ENCODE assay signal across 16 cellular contexts in the genomic region with DNA sequence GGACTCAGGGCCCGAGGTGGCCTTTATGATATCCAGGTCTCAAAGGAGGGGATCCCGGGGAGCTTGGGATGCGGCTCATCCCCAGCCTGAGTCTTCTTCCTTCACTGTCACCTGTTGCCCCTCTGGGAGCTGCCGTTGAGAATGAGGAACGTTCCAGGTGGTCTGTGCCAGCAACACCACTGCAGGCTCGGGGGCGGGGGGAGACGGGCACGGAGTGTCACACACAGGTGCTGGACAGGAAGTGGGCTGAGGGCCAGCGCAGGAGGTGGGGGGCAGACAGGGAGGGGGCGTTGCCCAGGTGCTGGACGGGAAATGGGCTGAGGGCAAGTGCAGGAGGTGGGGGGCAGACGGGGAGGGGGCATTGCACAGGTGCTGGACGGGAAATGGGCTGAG. TPM values are rescaled to one million over a fixed set of nuclear protein-coding genes. Genes with fewer than 3 reads are reported as not detected.
A peak's percentile ranks its signal among the peaks of the same experiment; 100 is the strongest.
DNase-seq lines count a peak whose midpoint lies in the region; ATAC-seq and TF ChIP-seq lines count a peak whose summit lies in the region.
"Had no signal": no experiment of that assay in that cellular context is flagged by ENCODE, and none has a peak within 500 bp of the region (broad histone marks: within the 10 kb centered on the region; RNA-seq: fewer than 3 reads in every experiment).

No MANE protein-coding gene starts in this region.

- no peaks in the 10 kb centered on the region for H3K27me3 Mint-ChIP-seq in Caco-2 (ENCODE audit: insufficient read depth, unreplicated experiment)
- H3K27me3 Mint-ChIP-seq in central memory CD8-positive, alpha-beta T cell: peaks cover 12% of the 10 kb centered on the region

- no peaks in the 10 kb centered on the region for H3K4me1 Mint-ChIP-seq in Caco-2 (ENCODE audit: low read depth, unreplicated experiment)
- H3K4me1 Mint-ChIP-seq in central memory CD8-positive, alpha-beta T cell: peaks cover 4% of the 10 kb centered on the region

- H3K9me3 Mint-ChIP-seq in Caco-2 (ENCODE audit: unreplicated experiment): no peaks in the 10 kb centered on the region
- H3K9me3 Mint-ChIP-seq in central memory CD8-positive, alpha-beta T cell: no peaks in the 10 kb centered on the region

- POLR2A ChIA-PET in Caco-2 (lab: Charles Lee): no interaction called here

- H3K27me3 ChIP-seq in Caco-2 (replicated peaks; ENCODE audit: control insufficient read depth, insufficient read depth, low read length) (no peaks in the 10 kb centered on the region), thoracic aorta (replicated peaks; ENCODE audit: insufficient read depth) (no peaks in the 10 kb centered on the region)

- no TSS peak for BruUV-seq in Caco-2 (replicated peaks; lab: Mats Ljungman, UMichigan)

- no peak for ATAC-seq in central memory CD8-positive, alpha-beta T cell (replicated peaks; ENCODE audit: extremely low read depth, poor library complexity, severe bottlenecking)
- ATAC-seq in thoracic aorta (ENCODE audit: insufficient number of reproducible peaks, low FRiP score, low read depth) (no peak), GM18858 (IDR thresholded peaks at IDR 0.05; ENCODE audit: unreplicated experiment) (no peak), HG03039 (IDR thresholded peaks at IDR 0.05; ENCODE audit: unreplicated experiment) (no peak)

- peak overlapping the region; percentile 46 to 86 for H3K27ac ChIP-seq in thoracic aorta
- H3K27ac ChIP-seq: PC-9 had no signal

- H3K4me1 ChIP-seq in Caco-2: peaks cover 19% of the 10 kb centered on the region
- peaks cover 22 to 57% of the 10 kb centered on the region in 2 donors for H3K4me1 ChIP-seq in thoracic aorta (ENCODE audit: control insufficient read depth in 1 of 2, low read depth in 2 of 2)

- intact Hi-C loops in Caco-2 (cut with micrococcal nuclease; ENCODE audit: unreplicated experiment) (no loop called here), lower leg skin (cut with DNase I; ENCODE audit: low total_unique reads) (no loop called here)

- no peak overlapping the region for H3K4me3 ChIP-seq in Caco-2 (ENCODE audit: low read depth, low read length)
- H3K4me3 ChIP-seq in thoracic aorta: no peak overlapping the region
- no peak overlapping the region for H3K4me3 ChIP-seq in lower leg skin (ENCODE audit: low read depth, poor library complexity, severe bottlenecking)
- H3K4me3 ChIP-seq: PC-9 had no signal

- peaks cover 14% of the 10 kb centered on the region for H3K36me3 Mint-ChIP-seq in Caco-2 (ENCODE audit: insufficient read depth, unreplicated experiment)
- peaks cover 1% of the 10 kb centered on the region for H3K36me3 Mint-ChIP-seq in central memory CD8-positive, alpha-beta T cell (ENCODE audit: insufficient read depth)
- H3K36me3 Mint-ChIP-seq: CD14-positive monocyte had no signal

- CTCF ChIA-PET in Caco-2 (lab: Charles Lee): no interaction called here

- H3K36me3 ChIP-seq in Caco-2 (ENCODE audit: control insufficient read depth, insufficient read depth, low read length) (no peaks in the 10 kb centered on the region), thoracic aorta (no peaks in the 10 kb centered on the region)

- H3K4me3 Mint-ChIP-seq in Caco-2 (ENCODE audit: unreplicated experiment): no peak overlapping the region
- no peak overlapping the region for H3K4me3 Mint-ChIP-seq in central memory CD8-positive, alpha-beta T cell

- H3K9me3 ChIP-seq in Caco-2 (no peaks in the 10 kb centered on the region), thoracic aorta (no peaks in the 10 kb centered on the region)

- peak overlapping the region; percentile 35 for H3K27ac Mint-ChIP-seq in Caco-2 (ENCODE audit: unreplicated experiment)
- H3K27ac Mint-ChIP-seq in central memory CD8-positive, alpha-beta T cell (ENCODE audit: low read depth): peak overlapping the region; percentile 46

- 47 to 56% methylated on average over 11 to 14 of the region's 14 CpGs for WGBS in lower leg skin, 2 donors

- no peak for TF ChIP-seq POLR2A in lower leg skin (IDR thresholded peaks at IDR 0.05)

- TF ChIP-seq CTCF in Caco-2 (IDR thresholded peaks at IDR 0.05; ENCODE audit: insufficient read depth in 1 of 2, low read depth in 1 of 2, low read length in 1 of 2, severe bottlenecking in 1 of 2, unreplicated experiment in 1 of 2) (no peak), thoracic aorta (IDR thresholded peaks at IDR 0.05) (no peak), lower leg skin (IDR thresholded peaks at IDR 0.05) (no peak)

- no peak for DNase-seq in Caco-2
- DNase-seq in NCI-H69 (lab: John Stamatoyannopoulos, UW): peak; percentile 29
- DNase-seq in central memory CD8-positive, alpha-beta T cell (ENCODE audit: low spot score in 2 of 2): no peak
- no peak for DNase-seq in thoracic aorta (ENCODE audit: low spot score)
- DNase-seq in lower leg skin (ENCODE audit: low spot score in 2 of 2): no peak
- DNase-seq: DMS153, EL, GOT3, KG1, NCI-H2081 treated with DMSO at 0.1 percent for 48 hours, NCI-H2227 treated with DMSO at 0.1 percent for 48 hours, NCI-H524 treated with DMSO at 0.1 percent for 48 hours, PC-9 had no signal

RNA-seq across cellular contexts. Expression of a gene that starts 28.2 kb away (rescaled TPM):
- total RNA-seq in Caco-2 (2022): 33.8 and 40.9 TPM in 2 replicates
- total RNA-seq in thoracic aorta: 100 to 1,000 TPM; 141 to 180 TPM
- total RNA-seq in lower leg skin: 100 to 1,000 TPM; 208 to 343 (median 296) TPM
